ENCODE assay signal across 9 cellular contexts in the genomic region with DNA sequence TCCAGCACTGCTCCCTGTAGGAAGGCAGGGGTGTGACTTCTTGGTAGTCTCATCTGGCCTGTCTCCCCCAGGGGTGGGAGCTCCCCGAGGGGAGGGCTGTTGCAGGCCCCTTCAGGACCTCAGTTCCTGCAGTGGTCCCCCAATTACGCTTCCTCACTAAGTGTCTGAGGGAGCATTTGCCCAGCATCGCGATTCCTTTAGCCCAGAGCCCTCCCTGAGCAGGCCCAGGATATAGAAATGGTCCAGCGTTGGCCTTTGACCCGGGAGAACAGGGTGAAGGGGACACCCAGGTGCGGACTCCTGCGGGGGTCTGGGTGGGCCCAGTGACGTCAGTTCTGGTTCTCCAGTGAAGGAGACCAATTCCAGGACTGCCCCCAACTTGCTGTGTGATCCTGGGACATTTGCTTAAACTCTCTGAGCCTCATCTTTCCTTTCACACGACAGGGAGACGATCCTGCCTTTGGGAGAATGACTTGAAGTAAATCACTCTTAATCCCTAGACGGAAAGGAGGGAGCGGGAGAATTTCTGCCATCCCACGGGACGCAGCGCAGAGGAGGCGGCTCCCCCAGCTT. TPM values are rescaled to one million over a fixed set of nuclear protein-coding genes. Genes with fewer than 3 reads are reported as not detected.
DNase-seq lines count a peak whose midpoint lies in the region; ATAC-seq and TF ChIP-seq lines count a peak whose summit lies in the region.
"Had no signal": no experiment of that assay in that cellular context is flagged by ENCODE, and none has a peak within 500 bp of the region (broad histone marks: within the 10 kb centered on the region; RNA-seq: fewer than 3 reads in every experiment).

No MANE protein-coding gene starts in this region.

- peak overlapping the region; percentile 72 for H3K4me3 ChIP-seq in DOHH2 (ENCODE audit: low read length)
- no peak overlapping the region for H3K4me3 ChIP-seq in Panc1 (ENCODE audit: low read depth in 2 of 2, low read length in 2 of 2)
- peak overlapping the region in 1 of 2 donors; percentile 39 for H3K4me3 ChIP-seq in right atrium auricular region
- H3K4me3 ChIP-seq in spleen, result peak overlapping the region in 5 of 8 donors; percentile 38 to 69 (median 43)

- no peaks in the 10 kb centered on the region for H4K20me1 ChIP-seq in DOHH2 (ENCODE audit: control insufficient read depth, insufficient read depth, low read depth, low read length)

- H3K9me3 ChIP-seq in DOHH2 (ENCODE audit: control insufficient read depth, insufficient read depth, low read length) (no peaks in the 10 kb centered on the region), Panc1 (ENCODE audit: control insufficient read depth, insufficient read depth, low read depth, low read length) (no peaks in the 10 kb centered on the region), right atrium auricular region (no peaks in the 10 kb centered on the region), spleen (no peaks in the 10 kb centered on the region)

- 18 to 30% (median 27%) methylated on average over 14 to 17 of the region's 17 CpGs for WGBS in spleen, 5 donors

- no peaks in the 10 kb centered on the region for H3K36me3 ChIP-seq in DOHH2 (ENCODE audit: control insufficient read depth, low read length)
- no peaks in the 10 kb centered on the region for H3K36me3 ChIP-seq in Panc1 (ENCODE audit: control insufficient read depth, insufficient read depth, low read length)
- no peaks in the 10 kb centered on the region for H3K36me3 ChIP-seq in right atrium auricular region
- no peaks in the 10 kb centered on the region for H3K36me3 ChIP-seq in spleen

- H3K79me2 ChIP-seq in DOHH2 (ENCODE audit: control insufficient read depth, low read length), result 0 out of 2 replicates have a peak, but pooled peaks cover 6% of the 10 kb centered on the region

- no peak for TF ChIP-seq POLR2A in spleen (IDR thresholded peaks at IDR 0.05)

- intact Hi-C loops in Panc1 (cut with micrococcal nuclease; ENCODE audit: unreplicated experiment), result loop anchor here (1.0 kb wide), 1 partner anchor 68 kb away; no protein-coding TSS in a partner anchor
- intact Hi-C loops in spleen (cut with DNase I; ENCODE audit: low total_unique reads), result loop anchor here (5.0 kb wide), 2 partner anchors 35 to 65 kb away; a partner anchor contains a TSS

- in situ Hi-C loops in Panc1 (cut with HindIII; ENCODE audit: low pct_unique_long_range_greater_than_20kb, low sequenced_read_pairs), result no loop called here

- no peak for TF ChIP-seq CTCF in DOHH2 (IDR thresholded peaks at IDR 0.05; ENCODE audit: low read depth, low read length, poor library complexity, severe bottlenecking)
- TF ChIP-seq CTCF in Panc1 (IDR thresholded peaks at IDR 0.05), result 0 out of 2 replicates have a peak, but pooled peaks have one; percentile 6
- no peak for TF ChIP-seq CTCF in right atrium auricular region (IDR thresholded peaks at IDR 0.05)
- no peak for TF ChIP-seq CTCF in spleen (IDR thresholded peaks at IDR 0.05 in 8 of 11, conservative IDR thresholded peaks at IDR 0.05 in 3 of 11)

- H3K4me1 ChIP-seq in DOHH2 (ENCODE audit: control insufficient read depth, low read length), result peaks cover 86% of the 10 kb centered on the region
- peaks cover 6% of the 10 kb centered on the region for H3K4me1 ChIP-seq in Panc1 (ENCODE audit: control insufficient read depth, insufficient read depth, low read length)
- H3K4me1 ChIP-seq in right atrium auricular region, result peaks cover 0 to 65% of the 10 kb centered on the region in 2 donors
- H3K4me1 ChIP-seq in spleen, result peaks cover 34 to 100% (median 73%) of the 10 kb centered on the region in 6 donors

- CTCF ChIA-PET in Panc1 (lab: Charles Lee), result interaction anchor here (0.6 to 1.1 kb wide), 15 partner anchors 13 to 225 kb away, joined by 3 to 8 read pairs (median 4); no protein-coding TSS in a partner anchor

- DNase-seq in Panc1 (ENCODE audit: low read depth, low spot score) (no peak), right atrium auricular region (ENCODE audit: low spot score) (no peak), spleen (peak; percentile 82), kidney tubule cell (ENCODE audit: low spot score) (no peak)
- DNase-seq in activated CD4-positive, alpha-beta T cell treated with anti-CD3 and anti-CD28 coated beads for 4 hours, result no peak

- H3K9me2 ChIP-seq in DOHH2 (replicated peaks; ENCODE audit: control insufficient read depth, low read length), result no peaks in the 10 kb centered on the region

- H3K27ac ChIP-seq in DOHH2 (ENCODE audit: low read depth, low read length) (peak overlapping the region; percentile 72), Panc1 (ENCODE audit: low read length) (no peak overlapping the region), right atrium auricular region (peak overlapping the region; percentile 92 to 99), spleen (peak overlapping the region in 6 of 8 donors; percentile 81 to 90 (median 88))

- POLR2A ChIA-PET in Panc1 (lab: Charles Lee), result no interaction called here

- H3F3A ChIP-seq in DOHH2 (ENCODE audit: control insufficient read depth, insufficient read depth), result peaks cover 7% of the 10 kb centered on the region

- H3K27me3 ChIP-seq in DOHH2 (ENCODE audit: control insufficient read depth, low read length), result no peaks in the 10 kb centered on the region
- H3K27me3 ChIP-seq in Panc1 (ENCODE audit: control insufficient read depth, insufficient read depth, low read length), result no peaks in the 10 kb centered on the region
- no peaks in the 10 kb centered on the region for H3K27me3 ChIP-seq in right atrium auricular region
- H3K27me3 ChIP-seq in spleen (replicated peaks in 1 of 7), result no peaks in the 10 kb centered on the region

- ATAC-seq in Panc1, result no peak
- no peak for ATAC-seq in GM21576 (IDR thresholded peaks at IDR 0.05; ENCODE audit: unreplicated experiment)
- no peak for ATAC-seq in HG03354 (IDR thresholded peaks at IDR 0.05; ENCODE audit: poor library complexity, severe bottlenecking, unreplicated experiment)

- BruUV-seq in Panc1 (replicated peaks; lab: Mats Ljungman, UMichigan), result no TSS peak

- H3K4me2 ChIP-seq in DOHH2 (ENCODE audit: low read length), result peak overlapping the region; percentile 77

RNA-seq across cellular contexts. Expression of a gene that starts 32.6 kb away (rescaled TPM):
- total RNA-seq in Panc1 (2021; ENCODE audit: unreplicated experiment) (6.1 TPM), right atrium auricular region (100 to 1,000 TPM; 132 to 254 TPM), spleen (100 to 1,000 TPM; 104 to 186 (median 153) TPM)
- polyA plus RNA-seq in Panc1 (2012; ENCODE audit: insufficient read length), result 1.5 TPM
- polyA plus RNA-seq in spleen, result 10 to 100 TPM; 55.5 to 93.1 (median 69.3) TPM

RNA-seq across cellular contexts. Expression of a gene that starts 43.2 kb away (rescaled TPM):
- total RNA-seq in Panc1 (2021; ENCODE audit: unreplicated experiment) (not detected), right atrium auricular region (not detected), spleen (10 to 100 TPM in 2 of 7 donors, 1 to 10 TPM in 5; 2.2 to 31.0 (median 7.8) TPM)
- not detected for polyA plus RNA-seq in Panc1 (2012; ENCODE audit: insufficient read length)
- 100 to 1,000 TPM in 1 of 3 donors, 1 to 10 TPM in 2; 2.0 to 165 (median 2.2) TPM for polyA plus RNA-seq in spleen
- total RNA-seq: pulmonary artery endothelial cell had no signal

Comparison
In these comparisons a context has a peak if more than half of its experiments do, and no peak if none do; other contexts are left out.
1. H3K4me3 ChIP-seq: peak in DOHH2 (single experiment) and spleen (5 of 8); none in Panc1 (0 of 2).
2. RNA of a gene that starts 32.6 kb away (total RNA-seq): 132 to 254 TPM in right atrium auricular region and 104 to 186 TPM in spleen; 6.1 TPM in Panc1 (single experiment); every median in the first group is over 10 times any median in the second.